In the genomic region with DNA sequence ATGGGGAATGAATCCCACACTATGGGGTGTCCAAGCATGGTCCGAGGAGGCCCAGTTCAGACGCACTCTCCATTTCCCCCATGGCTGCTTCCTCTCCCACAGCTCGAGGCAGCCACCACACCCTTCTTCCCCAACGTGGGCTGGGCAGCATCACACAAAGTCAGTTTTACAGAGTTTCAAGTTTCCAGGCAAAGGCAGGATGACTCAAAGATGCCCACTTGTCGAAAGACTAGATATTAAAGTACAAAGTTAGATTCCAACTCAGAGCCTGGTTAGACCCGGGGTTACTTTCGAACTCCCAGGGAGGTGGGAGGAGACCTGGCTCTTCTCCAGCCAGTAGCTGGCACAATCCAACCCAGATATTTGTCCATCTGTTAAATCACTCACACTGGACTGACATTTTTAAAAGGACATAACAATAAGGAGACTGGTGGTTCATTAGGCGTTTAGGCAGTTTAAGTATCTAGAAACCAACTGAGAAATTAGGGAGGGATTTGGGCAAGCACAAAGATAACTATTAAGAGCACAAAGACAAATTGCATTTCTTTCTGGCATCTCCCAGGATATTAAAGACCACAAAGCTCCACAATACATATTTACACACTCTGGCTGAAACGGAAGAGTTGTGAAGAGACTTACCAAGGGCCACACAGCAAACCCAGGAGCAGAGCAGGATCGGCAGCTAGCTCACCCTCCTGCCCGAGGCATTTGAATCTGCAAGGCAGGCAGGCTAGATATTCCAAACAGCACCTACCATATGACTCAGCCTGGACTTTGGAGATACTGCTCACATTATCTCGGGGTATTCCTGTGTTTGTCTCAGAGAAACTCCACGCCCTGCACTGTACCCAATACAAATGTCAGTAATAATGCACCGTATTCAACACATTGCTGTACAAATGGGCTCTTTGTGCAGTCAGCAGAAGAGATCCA, we compare ENCODE assay signal across 9 cellular contexts. TPM values are rescaled to one million over a fixed set of nuclear protein-coding genes. Genes with fewer than 3 reads are reported as not detected.
DNase-seq lines count a peak whose midpoint lies in the region; ATAC-seq and TF ChIP-seq lines count a peak whose summit lies in the region.
"Had no signal": no experiment of that assay in that cellular context is flagged by ENCODE, and none has a peak within 500 bp of the region (broad histone marks: within the 10 kb centered on the region; RNA-seq: fewer than 3 reads in every experiment).

No MANE protein-coding gene starts in this region.

- H3K9me3 ChIP-seq in HEK293 (ENCODE audit: control insufficient read depth, insufficient read depth, low read depth, low read length) (no peaks in the 10 kb centered on the region), right atrium auricular region (no peaks in the 10 kb centered on the region), sigmoid colon (no peaks in the 10 kb centered on the region)

- POLR2A ChIA-PET in HEK293 (lab: Yijun Ruan, JAX), result interaction anchor here (1.2 kb wide), 1 partner anchor 20 kb away, joined by 5 read pairs; no protein-coding TSS in a partner anchor
- POLR2A ChIA-PET in activated CD4-positive, alpha-beta memory T cell treated with anti-CD3 and anti-CD28 coated beads, Interleukin-2, amount 10 ng/mL, durations not matched to agents 7 days and 5 days (lab: Charles Lee), result interaction anchor here (0.7 kb wide), 1 partner anchor 58 kb away, joined by 3 read pairs; no protein-coding TSS in a partner anchor

- H3K4me3 ChIP-seq in HEK293 (ENCODE audit: low read depth, low read length) (no peak overlapping the region; the same call in 1 of the 2 replicates), right atrium auricular region (peak overlapping the region in 1 of 2 donors; percentile 27), sigmoid colon (peak overlapping the region; percentile 3 to 33 (median 22))
- H3K4me3 ChIP-seq: SK-N-MC had no signal

- H3K4me1 ChIP-seq in HEK293 (ENCODE audit: control insufficient read depth, insufficient read depth, low read length), result peaks cover 35% of the 10 kb centered on the region
- peaks cover 0 to 30% of the 10 kb centered on the region in 2 donors for H3K4me1 ChIP-seq in right atrium auricular region
- peaks cover 0 to 30% (median 18%) of the 10 kb centered on the region in 4 donors for H3K4me1 ChIP-seq in sigmoid colon

- no peak for ATAC-seq in HG03196 (IDR thresholded peaks at IDR 0.05; ENCODE audit: unreplicated experiment)

- no peak overlapping the region for H3K4me3 Mint-ChIP-seq in activated CD4-positive, alpha-beta memory T cell treated with anti-CD3 and anti-CD28 coated beads, Interleukin-2, amount 10 ng/mL, durations not matched to agents 7 days and 5 days

- no peaks in the 10 kb centered on the region for H3K27me3 ChIP-seq in right atrium auricular region
- H3K27me3 ChIP-seq in sigmoid colon, result no peaks in the 10 kb centered on the region

- TF ChIP-seq POLR2A in sigmoid colon (IDR thresholded peaks at IDR 0.05), result no peak

- TF ChIP-seq CTCF in HEK293 (tag by site-specific recombination; IDR thresholded peaks at IDR 0.05) (no peak), right atrium auricular region (IDR thresholded peaks at IDR 0.05) (no peak), sigmoid colon (IDR thresholded peaks at IDR 0.05) (no peak)

- TF ChIP-seq EP300 in sigmoid colon (IDR thresholded peaks at IDR 0.05), result no peak

- H3K27ac ChIP-seq in HEK293 (ENCODE audit: extremely low read depth, low read depth, low read length) (peak overlapping the region; percentile 69), angular gyrus (ENCODE audit: low read depth, low read length) (peak overlapping the region; percentile 87), right atrium auricular region (peak overlapping the region; percentile 46 to 58), sigmoid colon (peak overlapping the region; percentile 52 to 73 (median 62))
- H3K27ac ChIP-seq: SK-N-MC had no signal

- DNase-seq in right atrium auricular region (ENCODE audit: low spot score) (no peak), sigmoid colon (no peak), NK-92 (lab: John Stamatoyannopoulos, UW; ENCODE audit: unreplicated experiment) (no peak), NCI-H1436 (lab: John Stamatoyannopoulos, UW) (no peak)
- DNase-seq in activated CD4-positive, alpha-beta memory T cell treated with anti-CD3 and anti-CD28 coated beads, Interleukin-2, amount 10 ng/mL, durations not matched to agents 7 days and 5 days, result no peak

- CTCF ChIA-PET in HEK293 (lab: Yijun Ruan, JAX), result interaction anchor here (0.7 to 0.8 kb wide), 2 partner anchors 11 to 260 kb away, joined by 3 read pairs; no protein-coding TSS in a partner anchor
- CTCF ChIA-PET in activated CD4-positive, alpha-beta memory T cell treated with anti-CD3 and anti-CD28 coated beads, Interleukin-2, amount 10 ng/mL, durations not matched to agents 7 days and 5 days (lab: Charles Lee), result no interaction called here

- no peaks in the 10 kb centered on the region for H3K36me3 Mint-ChIP-seq in activated CD4-positive, alpha-beta memory T cell treated with anti-CD3 and anti-CD28 coated beads, Interleukin-2, amount 10 ng/mL, durations not matched to agents 7 days and 5 days (ENCODE audit: low read depth)

- intact Hi-C loops in sigmoid colon (cut with DNase I), result no loop called here

- H3K36me3 ChIP-seq in HEK293 (ENCODE audit: control insufficient read depth in 2 of 2, insufficient read depth in 1 of 2, low read length in 2 of 2), result no peaks in the 10 kb centered on the region
- H3K36me3 ChIP-seq in right atrium auricular region, result no peaks in the 10 kb centered on the region
- no peaks in the 10 kb centered on the region for H3K36me3 ChIP-seq in sigmoid colon

- 16 to 53% methylated on average over 14 of the region's 14 CpGs for WGBS in sigmoid colon, 2 donors

- peaks cover 2% of the 10 kb centered on the region for H3K27me3 Mint-ChIP-seq in activated CD4-positive, alpha-beta memory T cell treated with anti-CD3 and anti-CD28 coated beads, Interleukin-2, amount 10 ng/mL, durations not matched to agents 7 days and 5 days

- H3K4me1 Mint-ChIP-seq in activated CD4-positive, alpha-beta memory T cell treated with anti-CD3 and anti-CD28 coated beads, Interleukin-2, amount 10 ng/mL, durations not matched to agents 7 days and 5 days, result peaks cover 3% of the 10 kb centered on the region

- no peak overlapping the region for H3K27ac Mint-ChIP-seq in activated CD4-positive, alpha-beta memory T cell treated with anti-CD3 and anti-CD28 coated beads, Interleukin-2, amount 10 ng/mL, durations not matched to agents 7 days and 5 days

- no peaks in the 10 kb centered on the region for H3K9me3 Mint-ChIP-seq in activated CD4-positive, alpha-beta memory T cell treated with anti-CD3 and anti-CD28 coated beads, Interleukin-2, amount 10 ng/mL, durations not matched to agents 7 days and 5 days

TF ChIP-seq in HEK293, 187 proteins besides CTCF, POLR2A, EP300 and RAD21 (continues in another document):
- TF ChIP-seq ZNF426 (tag by site-specific recombination; IDR thresholded peaks at IDR 0.05) (no peak), ZNF561 (tag by site-specific recombination; IDR thresholded peaks at IDR 0.05; ENCODE audit: borderline replicate concordance) (0 out of 2 replicates have a peak, but pooled peaks have one; percentile 55), ZNF692 (tag by site-specific recombination; IDR thresholded peaks at IDR 0.05) (no peak), ZNF449 (tag by site-specific recombination; IDR thresholded peaks at IDR 0.05) (no peak), PRDM6 (tag by site-specific recombination; IDR thresholded peaks at IDR 0.05) (peak; percentile 69), ZBTB17 (tag by site-specific recombination; IDR thresholded peaks at IDR 0.05) (peak; percentile 76), OSR2 (tag by site-specific recombination; IDR thresholded peaks at IDR 0.05) (peak; percentile 68), ZNF626 (tag by site-specific recombination; IDR thresholded peaks at IDR 0.05) (no peak), IKZF3 (tag by site-specific recombination; IDR thresholded peaks at IDR 0.05) (no peak), ZNF624 (tag by site-specific recombination; IDR thresholded peaks at IDR 0.05) (no peak)

RNA-seq across cellular contexts. Expression of gene TMCC3, which starts 34.8 kb away (rescaled TPM):
- total RNA-seq in right atrium auricular region, result 1 to 10 TPM; 4.4 to 4.7 TPM
- total RNA-seq in sigmoid colon, result 1 to 10 TPM; 4.9 to 8.3 (median 6.7) TPM
- polyA plus RNA-seq in sigmoid colon, result 10 to 100 TPM; 16.9 to 44.9 (median 18.0) TPM
- total RNA-seq in activated CD4-positive, alpha-beta memory T cell treated with anti-CD3 and anti-CD28 coated beads, Interleukin-2, amount 10 ng/mL, durations not matched to agents 7 days and 5 days, result 1 to 10 TPM; 1.0 to 1.2 TPM
